In the genomic region with DNA sequence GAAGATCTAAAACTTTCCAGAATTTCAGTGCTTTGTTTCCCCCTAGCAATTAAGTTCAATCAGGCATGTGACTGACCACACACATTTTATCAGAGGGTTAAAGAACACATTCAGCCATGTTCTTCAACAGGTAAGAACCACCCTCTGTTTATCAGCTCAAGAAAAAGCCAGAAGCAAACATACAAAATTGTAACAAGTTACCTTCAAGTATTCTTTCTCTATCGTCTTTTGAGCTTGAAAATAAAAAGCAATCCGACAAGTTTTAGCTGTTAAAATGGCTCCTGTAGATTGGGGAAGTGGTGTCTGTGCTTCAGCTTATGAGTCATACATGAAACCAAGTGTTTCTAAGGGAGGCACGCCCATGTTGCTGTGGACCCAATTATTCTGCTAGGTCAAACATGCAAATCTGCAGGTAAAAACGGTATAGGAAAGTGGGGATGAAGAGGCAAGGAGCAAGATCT, we compare ENCODE assay signal across 8 cellular contexts. TPM values are rescaled to one million over a fixed set of nuclear protein-coding genes. Genes with fewer than 3 reads are reported as not detected.
DNase-seq lines count a peak whose midpoint lies in the region; ATAC-seq and TF ChIP-seq lines count a peak whose summit lies in the region.

Gene ELF1, minus strand, starts transcription at position 290 of the 461 bp plus-strand sequence. CDS start 37,262 bp downstream, outside the sequence.

- H3K9me3 Mint-ChIP-seq in activated CD8-positive, alpha-beta memory T cell treated with anti-CD3 and anti-CD28 coated beads, Interleukin-2, amount 10 ng/mL, durations not matched to agents 7 days and 5 days (ENCODE audit: low read depth) = no peaks in the 10 kb centered on the region
- no peaks in the 10 kb centered on the region for H3K9me3 Mint-ChIP-seq in natural killer cell
- H3K9me3 Mint-ChIP-seq in type B pancreatic cell = no peaks in the 10 kb centered on the region

- TF ChIP-seq CTCF in natural killer cell (IDR thresholded peaks at IDR 0.05) (no peak), type B pancreatic cell (conservative IDR thresholded peaks at IDR 0.05) (no peak)

- H3K4me3 Mint-ChIP-seq in activated CD8-positive, alpha-beta memory T cell treated with anti-CD3 and anti-CD28 coated beads, Interleukin-2, amount 10 ng/mL, durations not matched to agents 7 days and 5 days = peak within 1 kb of the TSS; percentile 90
- peak within 1 kb of the TSS; percentile 99 for H3K4me3 Mint-ChIP-seq in natural killer cell
- peak within 1 kb of the TSS; percentile 86 for H3K4me3 Mint-ChIP-seq in type B pancreatic cell

- CTCF ChIA-PET in activated CD8-positive, alpha-beta memory T cell treated with anti-CD3 and anti-CD28 coated beads, Interleukin-2, amount 10 ng/mL, durations not matched to agents 7 days and 5 days (lab: Charles Lee) = interaction anchor here (0.9 to 5.4 kb wide), 8 partner anchors 8 to 241 kb away, joined by 3 to 29 read pairs (median 6); partner anchors contain the start of gene WBP4

- peak within 1 kb of the TSS; percentile 34 to 71 for H3K4me3 ChIP-seq in esophagus (ENCODE audit: low read depth in 1 of 2, low read length in 2 of 2)

- H3K36me3 ChIP-seq in esophagus (ENCODE audit: control insufficient read depth in 2 of 2, insufficient read depth in 2 of 2, low read length in 1 of 2) = no peaks in the 10 kb centered on the region

- no peaks in the 10 kb centered on the region for H3K27me3 Mint-ChIP-seq in activated CD8-positive, alpha-beta memory T cell treated with anti-CD3 and anti-CD28 coated beads, Interleukin-2, amount 10 ng/mL, durations not matched to agents 7 days and 5 days
- H3K27me3 Mint-ChIP-seq in natural killer cell (ENCODE audit: low read depth in 2 of 2) (no peaks in the 10 kb centered on the region), type B pancreatic cell (no peaks in the 10 kb centered on the region)

- ATAC-seq in GM18870 (IDR thresholded peaks at IDR 0.05; ENCODE audit: unreplicated experiment) (peak; percentile 89), HG03066 (IDR thresholded peaks at IDR 0.05; ENCODE audit: low read depth, unreplicated experiment) (peak; percentile 91), natural killer cell (peak; percentile 87 to 93 (median 91))
- ATAC-seq in activated CD8-positive, alpha-beta memory T cell treated with anti-CD3 and anti-CD28 coated beads, Interleukin-2, amount 10 ng/mL, durations not matched to agents 7 days and 5 days = peak; percentile 93

- WGBS in esophagus, 2 donors = 20 to 28% methylated on average over 4 of the region's 4 CpGs

- H3K27ac Mint-ChIP-seq in activated CD8-positive, alpha-beta memory T cell treated with anti-CD3 and anti-CD28 coated beads, Interleukin-2, amount 10 ng/mL, durations not matched to agents 7 days and 5 days = peak within 1 kb of the TSS; percentile 97
- H3K27ac Mint-ChIP-seq in natural killer cell (peak within 1 kb of the TSS; percentile 91 to 98), type B pancreatic cell (peak within 1 kb of the TSS; percentile 97)

- H3K9me3 ChIP-seq in esophagus (ENCODE audit: control insufficient read depth in 2 of 2, insufficient read depth in 1 of 2, low read depth in 1 of 2, low read length in 1 of 2) = no peaks in the 10 kb centered on the region

- peaks cover 47% of the 10 kb centered on the region for H3K4me1 Mint-ChIP-seq in activated CD8-positive, alpha-beta memory T cell treated with anti-CD3 and anti-CD28 coated beads, Interleukin-2, amount 10 ng/mL, durations not matched to agents 7 days and 5 days
- H3K4me1 Mint-ChIP-seq in natural killer cell = peaks cover 45 to 52% of the 10 kb centered on the region in 2 donors
- H3K4me1 Mint-ChIP-seq in type B pancreatic cell (ENCODE audit: unreplicated experiment) = peaks cover 29% of the 10 kb centered on the region

- H3K27ac ChIP-seq in esophagus (ENCODE audit: low read depth in 2 of 2, low read length in 1 of 2) = peak within 1 kb of the TSS; percentile 78 to 87

- H3K4me1 ChIP-seq in esophagus (ENCODE audit: control insufficient read depth in 2 of 2, insufficient read depth in 2 of 2, low read length in 1 of 2) = peaks cover 0 to 2% of the 10 kb centered on the region in 2 donors

- no peaks in the 10 kb centered on the region for H3K27me3 ChIP-seq in esophagus (ENCODE audit: control insufficient read depth in 1 of 2, insufficient read depth in 2 of 2, low read length in 2 of 2)

- intact Hi-C loops in natural killer cell (cut with micrococcal nuclease) = loop anchor here (2.0 to 10.0 kb wide), 2 partner anchors 14 to 54 kb away; no protein-coding TSS in a partner anchor

- DNase-seq in Ammon's horn (ENCODE audit: low spot score) (peak; percentile 60), NCI-H774 (lab: John Stamatoyannopoulos, UW) (peak; percentile 37), natural killer cell (peak; percentile 32), type B pancreatic cell (ENCODE audit: extremely low spot score, unreplicated experiment) (no peak)
- DNase-seq in activated CD8-positive, alpha-beta memory T cell treated with anti-CD3 and anti-CD28 coated beads, Interleukin-2, amount 10 ng/mL, durations not matched to agents 7 days and 5 days = peak; percentile 81

- peaks cover 29% of the 10 kb centered on the region for H3K36me3 Mint-ChIP-seq in activated CD8-positive, alpha-beta memory T cell treated with anti-CD3 and anti-CD28 coated beads, Interleukin-2, amount 10 ng/mL, durations not matched to agents 7 days and 5 days
- H3K36me3 Mint-ChIP-seq in natural killer cell = no peaks in the 10 kb centered on the region
- no peaks in the 10 kb centered on the region for H3K36me3 Mint-ChIP-seq in type B pancreatic cell

RNA-seq across cellular contexts. Expression of gene ELF1, which starts in this region (rescaled TPM):
- total RNA-seq in activated CD8-positive, alpha-beta memory T cell treated with anti-CD3 and anti-CD28 coated beads, Interleukin-2, amount 10 ng/mL, durations not matched to agents 7 days and 5 days = 100 to 1,000 TPM; 120 to 143 TPM
- polyA plus RNA-seq in esophagus = 10 to 100 TPM; 12.1 to 34.0 TPM
- 100 to 1,000 TPM; 174 to 216 (median 193) TPM for total RNA-seq in natural killer cell
- 47.4 and 97.2 TPM in 2 replicates for total RNA-seq in type B pancreatic cell (ENCODE audit: low replicate concordance)
